ENCODE assay signal across 1 cellular context in the genomic region with DNA sequence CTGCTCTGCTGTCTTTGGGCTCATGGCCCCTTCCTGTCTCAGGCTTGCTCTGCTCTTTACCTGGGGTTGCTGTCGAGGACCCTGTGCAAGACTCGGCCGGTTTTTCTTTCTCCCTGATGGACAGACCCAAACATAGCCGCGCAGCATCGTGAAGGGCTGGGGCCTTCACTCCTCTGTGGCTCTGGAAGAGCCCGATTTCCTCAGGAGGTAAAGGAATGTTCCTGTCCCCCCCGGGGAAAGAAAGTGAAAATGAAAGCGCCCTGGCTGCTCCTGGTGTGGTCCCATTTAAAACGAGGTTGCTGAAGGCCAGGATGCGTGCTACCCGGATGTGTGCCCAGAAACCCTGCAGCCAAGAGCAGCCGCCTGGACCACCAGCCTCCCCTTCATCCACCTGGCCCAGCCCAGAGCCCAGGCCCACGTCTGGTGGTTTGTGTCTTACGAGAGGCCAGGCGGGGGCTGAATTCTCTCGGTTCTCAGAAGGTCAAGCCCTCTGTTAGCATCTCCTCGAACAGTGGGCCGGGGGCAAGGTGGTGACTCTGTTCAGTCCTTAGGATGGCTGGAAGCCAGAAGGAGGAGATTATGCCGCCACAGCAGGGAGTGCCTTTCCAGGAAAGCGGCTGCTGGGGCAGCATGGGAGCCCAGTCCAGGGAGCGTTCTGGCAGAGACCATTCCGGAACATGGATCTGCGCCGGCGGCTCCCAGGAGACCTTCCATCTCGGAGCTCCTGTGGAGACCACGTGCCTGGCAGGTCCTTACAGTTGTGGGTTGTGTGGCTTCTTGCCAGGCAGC.
A peak's percentile ranks its signal among the peaks of the same experiment; 100 is the strongest.
TF ChIP-seq lines count a peak whose summit lies in the region.

No MANE protein-coding gene starts in this region.

TF ChIP-seq in K562, 482 proteins besides CTCF, POLR2A, EP300 and RAD21 (continued from another document and continues in another):
- TF ChIP-seq, protein P1, sequence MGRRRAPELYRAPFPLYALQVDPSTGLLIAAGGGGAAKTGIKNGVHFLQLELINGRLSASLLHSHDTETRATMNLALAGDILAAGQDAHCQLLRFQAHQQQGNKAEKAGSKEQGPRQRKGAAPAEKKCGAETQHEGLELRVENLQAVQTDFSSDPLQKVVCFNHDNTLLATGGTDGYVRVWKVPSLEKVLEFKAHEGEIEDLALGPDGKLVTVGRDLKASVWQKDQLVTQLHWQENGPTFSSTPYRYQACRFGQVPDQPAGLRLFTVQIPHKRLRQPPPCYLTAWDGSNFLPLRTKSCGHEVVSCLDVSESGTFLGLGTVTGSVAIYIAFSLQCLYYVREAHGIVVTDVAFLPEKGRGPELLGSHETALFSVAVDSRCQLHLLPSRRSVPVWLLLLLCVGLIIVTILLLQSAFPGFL (CRISPR knock-in tag; IDR thresholded peaks at IDR 0.05) = no peak
- TF ChIP-seq, protein P2, sequence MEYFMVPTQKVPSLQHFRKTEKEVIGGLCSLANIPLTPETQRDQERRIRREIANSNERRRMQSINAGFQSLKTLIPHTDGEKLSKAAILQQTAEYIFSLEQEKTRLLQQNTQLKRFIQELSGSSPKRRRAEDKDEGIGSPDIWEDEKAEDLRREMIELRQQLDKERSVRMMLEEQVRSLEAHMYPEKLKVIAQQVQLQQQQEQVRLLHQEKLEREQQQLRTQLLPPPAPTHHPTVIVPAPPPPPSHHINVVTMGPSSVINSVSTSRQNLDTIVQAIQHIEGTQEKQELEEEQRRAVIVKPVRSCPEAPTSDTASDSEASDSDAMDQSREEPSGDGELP (CRISPR knock-in tag; IDR thresholded peaks at IDR 0.05; ENCODE audit: borderline replicate concordance) = peak; percentile 50; the same call in 1 of the 2 replicates
- TF ChIP-seq, protein P3, sequence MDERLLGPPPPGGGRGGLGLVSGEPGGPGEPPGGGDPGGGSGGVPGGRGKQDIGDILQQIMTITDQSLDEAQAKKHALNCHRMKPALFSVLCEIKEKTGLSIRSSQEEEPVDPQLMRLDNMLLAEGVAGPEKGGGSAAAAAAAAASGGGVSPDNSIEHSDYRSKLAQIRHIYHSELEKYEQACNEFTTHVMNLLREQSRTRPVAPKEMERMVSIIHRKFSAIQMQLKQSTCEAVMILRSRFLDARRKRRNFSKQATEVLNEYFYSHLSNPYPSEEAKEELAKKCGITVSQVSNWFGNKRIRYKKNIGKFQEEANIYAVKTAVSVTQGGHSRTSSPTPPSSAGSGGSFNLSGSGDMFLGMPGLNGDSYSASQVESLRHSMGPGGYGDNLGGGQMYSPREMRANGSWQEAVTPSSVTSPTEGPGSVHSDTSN (CRISPR knock-in tag; IDR thresholded peaks at IDR 0.05; ENCODE audit: low read depth) = no peak
- TF ChIP-seq, protein P3 (tag; conservative IDR thresholded peaks at IDR 0.05; ENCODE audit: low read depth) = no peak
- TF ChIP-seq, protein P4, sequence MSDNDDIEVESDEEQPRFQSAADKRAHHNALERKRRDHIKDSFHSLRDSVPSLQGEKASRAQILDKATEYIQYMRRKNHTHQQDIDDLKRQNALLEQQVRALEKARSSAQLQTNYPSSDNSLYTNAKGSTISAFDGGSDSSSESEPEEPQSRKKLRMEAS (CRISPR knock-in tag; IDR thresholded peaks at IDR 0.05) = peak; percentile 86
- TF ChIP-seq TBP (optimal IDR thresholded peaks at IDR 0.05; ENCODE audit: low read depth, low read length) = no peak
- 0 out of 2 replicates have a peak, but pooled peaks have one; percentile 16 for TF ChIP-seq RAD51 (IDR thresholded peaks at IDR 0.05; ENCODE audit: borderline replicate concordance, low read depth)
- TF ChIP-seq RBM39 (optimal IDR thresholded peaks at IDR 0.05; ENCODE audit: low read depth, low read length) = no peak
- TF ChIP-seq FOXM1 (IDR thresholded peaks at IDR 0.05; ENCODE audit: low read depth) = no peak
- TF ChIP-seq FOXM1 (CRISPR knock-in tag; IDR thresholded peaks at IDR 0.05; ENCODE audit: low read depth) = no peak
- no peak for TF ChIP-seq JUN (IDR thresholded peaks at IDR 0.05; ENCODE audit: borderline replicate concordance, low read depth, low read length)
- no peak for TF ChIP-seq JUN (CRISPR knock-in tag; IDR thresholded peaks at IDR 0.05; ENCODE audit: borderline replicate concordance)
- TF ChIP-seq, protein P5, sequence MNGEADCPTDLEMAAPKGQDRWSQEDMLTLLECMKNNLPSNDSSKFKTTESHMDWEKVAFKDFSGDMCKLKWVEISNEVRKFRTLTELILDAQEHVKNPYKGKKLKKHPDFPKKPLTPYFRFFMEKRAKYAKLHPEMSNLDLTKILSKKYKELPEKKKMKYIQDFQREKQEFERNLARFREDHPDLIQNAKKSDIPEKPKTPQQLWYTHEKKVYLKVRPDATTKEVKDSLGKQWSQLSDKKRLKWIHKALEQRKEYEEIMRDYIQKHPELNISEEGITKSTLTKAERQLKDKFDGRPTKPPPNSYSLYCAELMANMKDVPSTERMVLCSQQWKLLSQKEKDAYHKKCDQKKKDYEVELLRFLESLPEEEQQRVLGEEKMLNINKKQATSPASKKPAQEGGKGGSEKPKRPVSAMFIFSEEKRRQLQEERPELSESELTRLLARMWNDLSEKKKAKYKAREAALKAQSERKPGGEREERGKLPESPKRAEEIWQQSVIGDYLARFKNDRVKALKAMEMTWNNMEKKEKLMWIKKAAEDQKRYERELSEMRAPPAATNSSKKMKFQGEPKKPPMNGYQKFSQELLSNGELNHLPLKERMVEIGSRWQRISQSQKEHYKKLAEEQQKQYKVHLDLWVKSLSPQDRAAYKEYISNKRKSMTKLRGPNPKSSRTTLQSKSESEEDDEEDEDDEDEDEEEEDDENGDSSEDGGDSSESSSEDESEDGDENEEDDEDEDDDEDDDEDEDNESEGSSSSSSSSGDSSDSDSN (IDR thresholded peaks at IDR 0.05; ENCODE audit: borderline replicate concordance in 1 of 2, low read depth in 2 of 2, low read length in 2 of 2) = peak in 1 of 2 experiments; percentile 36; a peak in 1 of 4 replicates
- no peak for TF ChIP-seq ZNF507 (tag; conservative IDR thresholded peaks at IDR 0.05)
- peak; percentile 83 for TF ChIP-seq NFIC (IDR thresholded peaks at IDR 0.05)
- TF ChIP-seq RBM25 (IDR thresholded peaks at IDR 0.05; ENCODE audit: low read depth, low read length, severe bottlenecking) = no peak
- TF ChIP-seq, protein P6, sequence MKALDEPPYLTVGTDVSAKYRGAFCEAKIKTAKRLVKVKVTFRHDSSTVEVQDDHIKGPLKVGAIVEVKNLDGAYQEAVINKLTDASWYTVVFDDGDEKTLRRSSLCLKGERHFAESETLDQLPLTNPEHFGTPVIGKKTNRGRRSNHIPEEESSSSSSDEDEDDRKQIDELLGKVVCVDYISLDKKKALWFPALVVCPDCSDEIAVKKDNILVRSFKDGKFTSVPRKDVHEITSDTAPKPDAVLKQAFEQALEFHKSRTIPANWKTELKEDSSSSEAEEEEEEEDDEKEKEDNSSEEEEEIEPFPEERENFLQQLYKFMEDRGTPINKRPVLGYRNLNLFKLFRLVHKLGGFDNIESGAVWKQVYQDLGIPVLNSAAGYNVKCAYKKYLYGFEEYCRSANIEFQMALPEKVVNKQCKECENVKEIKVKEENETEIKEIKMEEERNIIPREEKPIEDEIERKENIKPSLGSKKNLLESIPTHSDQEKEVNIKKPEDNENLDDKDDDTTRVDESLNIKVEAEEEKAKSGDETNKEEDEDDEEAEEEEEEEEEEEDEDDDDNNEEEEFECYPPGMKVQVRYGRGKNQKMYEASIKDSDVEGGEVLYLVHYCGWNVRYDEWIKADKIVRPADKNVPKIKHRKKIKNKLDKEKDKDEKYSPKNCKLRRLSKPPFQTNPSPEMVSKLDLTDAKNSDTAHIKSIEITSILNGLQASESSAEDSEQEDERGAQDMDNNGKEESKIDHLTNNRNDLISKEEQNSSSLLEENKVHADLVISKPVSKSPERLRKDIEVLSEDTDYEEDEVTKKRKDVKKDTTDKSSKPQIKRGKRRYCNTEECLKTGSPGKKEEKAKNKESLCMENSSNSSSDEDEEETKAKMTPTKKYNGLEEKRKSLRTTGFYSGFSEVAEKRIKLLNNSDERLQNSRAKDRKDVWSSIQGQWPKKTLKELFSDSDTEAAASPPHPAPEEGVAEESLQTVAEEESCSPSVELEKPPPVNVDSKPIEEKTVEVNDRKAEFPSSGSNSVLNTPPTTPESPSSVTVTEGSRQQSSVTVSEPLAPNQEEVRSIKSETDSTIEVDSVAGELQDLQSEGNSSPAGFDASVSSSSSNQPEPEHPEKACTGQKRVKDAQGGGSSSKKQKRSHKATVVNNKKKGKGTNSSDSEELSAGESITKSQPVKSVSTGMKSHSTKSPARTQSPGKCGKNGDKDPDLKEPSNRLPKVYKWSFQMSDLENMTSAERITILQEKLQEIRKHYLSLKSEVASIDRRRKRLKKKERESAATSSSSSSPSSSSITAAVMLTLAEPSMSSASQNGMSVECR (CRISPR knock-in tag; IDR thresholded peaks at IDR 0.05) = peak; percentile 64; the same call in 1 of the 2 replicates
- TF ChIP-seq SREBF2 (CRISPR knock-in tag; IDR thresholded peaks at IDR 0.05) = no peak
- no peak for TF ChIP-seq BRCA1 (IDR thresholded peaks at IDR 0.05)
- TF ChIP-seq BRCA1 (CRISPR knock-in tag; IDR thresholded peaks at IDR 0.05) = 0 out of 2 replicates have a peak, but pooled peaks have one; percentile 41
- TF ChIP-seq, protein P7, sequence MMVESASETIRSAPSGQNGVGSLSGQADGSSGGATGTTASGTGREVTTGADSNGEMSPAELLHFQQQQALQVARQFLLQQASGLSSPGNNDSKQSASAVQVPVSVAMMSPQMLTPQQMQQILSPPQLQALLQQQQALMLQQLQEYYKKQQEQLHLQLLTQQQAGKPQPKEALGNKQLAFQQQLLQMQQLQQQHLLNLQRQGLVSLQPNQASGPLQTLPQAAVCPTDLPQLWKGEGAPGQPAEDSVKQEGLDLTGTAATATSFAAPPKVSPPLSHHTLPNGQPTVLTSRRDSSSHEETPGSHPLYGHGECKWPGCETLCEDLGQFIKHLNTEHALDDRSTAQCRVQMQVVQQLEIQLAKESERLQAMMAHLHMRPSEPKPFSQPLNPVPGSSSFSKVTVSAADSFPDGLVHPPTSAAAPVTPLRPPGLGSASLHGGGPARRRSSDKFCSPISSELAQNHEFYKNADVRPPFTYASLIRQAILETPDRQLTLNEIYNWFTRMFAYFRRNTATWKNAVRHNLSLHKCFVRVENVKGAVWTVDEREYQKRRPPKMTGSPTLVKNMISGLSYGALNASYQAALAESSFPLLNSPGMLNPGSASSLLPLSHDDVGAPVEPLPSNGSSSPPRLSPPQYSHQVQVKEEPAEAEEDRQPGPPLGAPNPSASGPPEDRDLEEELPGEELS (CRISPR knock-in tag; IDR thresholded peaks at IDR 0.05; ENCODE audit: borderline replicate concordance) = 0 out of 2 replicates have a peak, but pooled peaks have one; percentile 37
- no peak for TF ChIP-seq PCBP1 (IDR thresholded peaks at IDR 0.05; ENCODE audit: low read depth, low read length, poor library complexity, severe bottlenecking)
- TF ChIP-seq ETV5 (CRISPR knock-in tag; IDR thresholded peaks at IDR 0.05; ENCODE audit: low read depth) = no peak
- TF ChIP-seq ELF1 (tag; IDR thresholded peaks at IDR 0.05) = no peak
- TF ChIP-seq, protein P8, sequence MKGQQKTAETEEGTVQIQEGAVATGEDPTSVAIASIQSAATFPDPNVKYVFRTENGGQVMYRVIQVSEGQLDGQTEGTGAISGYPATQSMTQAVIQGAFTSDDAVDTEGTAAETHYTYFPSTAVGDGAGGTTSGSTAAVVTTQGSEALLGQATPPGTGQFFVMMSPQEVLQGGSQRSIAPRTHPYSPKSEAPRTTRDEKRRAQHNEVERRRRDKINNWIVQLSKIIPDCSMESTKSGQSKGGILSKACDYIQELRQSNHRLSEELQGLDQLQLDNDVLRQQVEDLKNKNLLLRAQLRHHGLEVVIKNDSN (CRISPR knock-in tag; IDR thresholded peaks at IDR 0.05) = peak; percentile 69
- no peak for TF ChIP-seq MTA2 (IDR thresholded peaks at IDR 0.05; ENCODE audit: low read depth)
- TF ChIP-seq NR1H2 (CRISPR knock-in tag; IDR thresholded peaks at IDR 0.05) = no peak
- no peak for TF ChIP-seq ZNF77 (CRISPR knock-in tag; IDR thresholded peaks at IDR 0.05)
- TF ChIP-seq, protein P9, sequence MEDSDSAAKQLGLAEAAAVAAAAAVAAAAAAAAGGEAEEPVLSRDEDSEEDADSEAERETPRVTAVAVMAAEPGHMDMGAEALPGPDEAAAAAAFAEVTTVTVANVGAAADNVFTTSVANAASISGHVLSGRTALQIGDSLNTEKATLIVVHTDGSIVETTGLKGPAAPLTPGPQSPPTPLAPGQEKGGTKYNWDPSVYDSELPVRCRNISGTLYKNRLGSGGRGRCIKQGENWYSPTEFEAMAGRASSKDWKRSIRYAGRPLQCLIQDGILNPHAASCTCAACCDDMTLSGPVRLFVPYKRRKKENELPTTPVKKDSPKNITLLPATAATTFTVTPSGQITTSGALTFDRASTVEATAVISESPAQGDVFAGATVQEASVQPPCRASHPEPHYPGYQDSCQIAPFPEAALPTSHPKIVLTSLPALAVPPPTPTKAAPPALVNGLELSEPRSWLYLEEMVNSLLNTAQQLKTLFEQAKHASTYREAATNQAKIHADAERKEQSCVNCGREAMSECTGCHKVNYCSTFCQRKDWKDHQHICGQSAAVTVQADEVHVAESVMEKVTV (CRISPR knock-in tag; IDR thresholded peaks at IDR 0.05) = no peak
- TF ChIP-seq, protein P10, sequence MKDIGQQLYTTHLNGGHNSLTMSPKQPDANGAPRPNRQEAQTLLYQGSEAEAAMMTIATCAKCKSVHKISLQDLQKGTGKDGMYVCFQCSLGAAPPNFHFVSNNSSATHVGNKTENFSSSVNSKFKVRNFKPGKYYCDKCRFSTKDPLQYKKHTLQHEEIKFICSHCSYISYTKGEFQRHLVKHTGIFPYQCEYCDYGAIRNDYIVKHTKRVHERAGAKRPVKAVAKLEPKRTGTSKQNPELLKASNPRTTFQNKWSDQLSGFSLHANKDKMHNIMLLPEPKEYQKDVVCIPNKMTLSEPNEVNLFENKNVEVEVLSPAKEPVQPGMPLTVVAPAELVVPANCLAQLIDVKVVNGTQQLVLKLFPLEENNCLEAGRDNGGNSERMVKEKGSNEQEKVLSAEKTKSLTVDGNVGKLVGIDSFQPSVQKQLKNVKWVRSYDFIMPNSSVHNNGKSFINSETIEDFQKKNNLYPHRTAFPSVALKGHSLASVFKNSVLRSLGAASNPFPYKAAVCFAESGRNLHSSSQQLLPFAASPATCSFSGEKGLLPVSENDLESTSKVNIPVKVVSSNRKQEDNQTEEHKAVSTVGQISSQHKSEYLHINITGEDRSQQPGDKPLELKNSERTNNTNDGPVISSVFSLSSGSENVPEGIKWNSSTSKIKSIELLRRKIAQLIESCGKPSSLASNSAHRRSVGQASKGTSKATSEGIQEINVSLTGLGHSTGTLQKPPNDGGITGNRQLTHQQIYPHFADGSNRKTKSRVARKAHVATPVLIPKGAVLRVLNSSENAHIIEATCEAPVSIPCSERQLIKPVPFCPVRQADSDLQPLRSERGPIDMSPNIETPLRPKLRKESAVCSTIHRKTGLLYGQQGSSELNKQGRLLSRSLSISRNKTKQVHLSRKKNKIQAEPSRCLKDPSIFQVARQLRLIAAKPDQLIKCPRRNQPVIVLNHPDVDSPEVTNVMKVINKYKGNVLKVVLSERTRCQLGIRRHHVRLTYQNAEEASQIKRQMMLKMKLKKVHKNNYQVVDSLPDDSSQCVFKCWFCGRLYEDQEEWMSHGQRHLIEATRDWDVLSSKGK (CRISPR knock-in tag; IDR thresholded peaks at IDR 0.05) = no peak
- TF ChIP-seq NR3C1 (CRISPR knock-in tag; IDR thresholded peaks at IDR 0.05) = no peak
- no peak for TF ChIP-seq ZNF23 (CRISPR knock-in tag; IDR thresholded peaks at IDR 0.05)
